In the genomic region with DNA sequence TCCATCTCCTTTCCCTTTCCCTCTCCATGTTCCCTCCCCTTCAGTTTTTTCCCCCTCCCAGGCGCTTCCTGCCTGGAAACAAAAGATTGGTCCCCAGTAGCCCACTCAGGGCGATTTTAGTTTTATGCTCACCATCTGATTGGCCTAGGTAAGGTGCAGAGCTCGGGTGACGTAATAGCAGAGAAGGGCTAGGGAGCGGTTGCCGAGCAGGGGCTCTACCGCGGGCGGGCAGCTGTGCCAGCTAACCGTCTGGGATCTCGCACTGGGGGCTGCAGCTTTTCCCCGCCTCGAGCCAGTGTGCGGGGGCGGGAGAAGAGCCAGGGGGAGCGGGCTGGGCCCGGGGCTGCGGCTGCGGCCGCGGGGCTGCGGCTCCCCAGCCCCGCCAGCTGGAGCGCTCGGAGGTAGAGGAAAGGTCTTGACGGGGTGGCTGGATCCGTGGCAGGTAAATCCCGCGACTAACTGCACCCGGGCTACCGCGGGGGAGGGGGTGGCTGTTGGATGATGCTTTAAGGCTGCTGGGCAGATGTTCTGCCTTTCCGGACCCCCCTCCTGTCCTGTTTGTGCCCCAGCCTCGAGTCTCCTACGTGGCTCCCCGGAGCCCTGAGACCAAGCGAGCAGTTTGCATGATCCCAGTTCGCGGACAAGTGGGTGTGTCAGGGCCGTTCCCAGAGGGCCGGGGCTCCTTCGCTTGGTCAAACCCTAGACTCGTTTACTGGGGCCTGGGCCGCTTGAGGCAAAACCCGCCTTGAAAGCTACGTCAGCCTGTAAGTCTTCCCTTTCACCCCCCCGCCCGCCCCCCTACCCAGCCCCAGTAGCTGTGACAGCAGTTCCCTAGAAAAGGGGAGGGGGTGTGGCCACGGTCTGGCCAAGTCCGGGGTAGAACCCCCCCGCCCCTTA, we compare ENCODE assay signal across 8 cellular contexts. TPM values are rescaled to one million over a fixed set of nuclear protein-coding genes. Genes with fewer than 3 reads are reported as not detected.
DNase-seq lines count a peak whose midpoint lies in the region; ATAC-seq, FAIRE-seq and TF ChIP-seq lines count a peak whose summit lies in the region.

A gene (plus strand): TSS at position 218 of the 897 bp plus-strand sequence. CDS start 26,913 bp downstream, outside the sequence.

- WGBS in transverse colon (ENCODE audit: low coverage in 1 of 2), 2 donors = 40% methylated on average over 38 of the region's 51 CpGs; no CpG with 5 or more reads in 1 of the 2 donors

- H3K4me1 ChIP-seq in A673 (ENCODE audit: insufficient read depth, low read length, poor library complexity, severe bottlenecking) = no peaks in the 10 kb centered on the region
- H3K4me1 ChIP-seq in mucosa of stomach (ENCODE audit: control insufficient read depth, insufficient read depth, low read length) = peaks cover 4% of the 10 kb centered on the region
- peaks cover 0 to 3% (median 0%) of the 10 kb centered on the region in 4 donors for H3K4me1 ChIP-seq in transverse colon

- FAIRE-seq in GM19239 (lab: Jason Lieb, UNC) = peak; percentile 68

- no peak for TF ChIP-seq EP300 in transverse colon (IDR thresholded peaks at IDR 0.05; ENCODE audit: low read depth)

- POLR2A ChIA-PET in A673 (lab: Charles Lee; ENCODE audit: low non-redundant PET) = no interaction called here

- TF ChIP-seq POLR2A in transverse colon (IDR thresholded peaks at IDR 0.05) = no peak

- H3K9me3 ChIP-seq in A673 (ENCODE audit: low read depth, low read length, poor library complexity, severe bottlenecking) (no peaks in the 10 kb centered on the region), mucosa of stomach (ENCODE audit: control insufficient read depth, low read length) (no peaks in the 10 kb centered on the region), transverse colon (no peaks in the 10 kb centered on the region)

- CTCF ChIA-PET in A673 (lab: Charles Lee) = interaction anchor here (0.5 kb wide), 1 partner anchor 57 kb away, joined by 6 read pairs; no protein-coding TSS in a partner anchor

- in situ Hi-C loops in transverse colon (cut with MboI; ENCODE audit: low pct_ligation_motif_present in 1 of 4, low pct_unique_long_range_greater_than_20kb in 1 of 4, low sequenced_read_pairs in 3 of 4) = no loop called here

- H3K36me3 ChIP-seq in A673 (ENCODE audit: insufficient read depth, low read length, poor library complexity, severe bottlenecking) (no peaks in the 10 kb centered on the region), mucosa of stomach (ENCODE audit: control insufficient read depth, insufficient read depth, low read length) (no peaks in the 10 kb centered on the region), transverse colon (no peaks in the 10 kb centered on the region)

- H3K27me3 ChIP-seq in A673 (replicated peaks; ENCODE audit: insufficient read depth, low read depth, low read length, poor library complexity) (peaks cover 28% of the 10 kb centered on the region), mucosa of stomach (ENCODE audit: control insufficient read depth, insufficient read depth, low read length) (no peaks in the 10 kb centered on the region), transverse colon (peaks cover 12% of the 10 kb centered on the region)

- no TSS peak for BruUV-seq in A673 (replicated peaks; lab: Mats Ljungman, UMichigan)

- DNase-seq in A673 (ENCODE audit: low spot score) (peak; percentile 50), GM19239 (ENCODE audit: insufficient read length, low spot score) (no peak), NCI-H1436 (lab: John Stamatoyannopoulos, UW) (peak; percentile 80), epithelial cell of proximal tubule (ENCODE audit: low read depth) (peak; percentile 25), transverse colon (peak; percentile 14)
- DNase-seq in activated CD4-positive, alpha-beta T cell treated with anti-CD3 and anti-CD28 coated beads, Interleukin-2, amount 50 U/mL, for 1 hour = peak; percentile 24

- peak within 1 kb of the TSS; percentile 25 for H3K9ac ChIP-seq in mucosa of stomach (ENCODE audit: low read length)

- intact Hi-C loops in A673 (cut with micrococcal nuclease; ENCODE audit: unreplicated experiment) = loop anchor here (2.0 to 10.0 kb wide), 3 partner anchors 149 to 644 kb away; no protein-coding TSS in a partner anchor
- intact Hi-C loops in transverse colon (cut with DNase I; ENCODE audit: low total_unique reads) = no loop called here

- ATAC-seq in HG02870 (IDR thresholded peaks at IDR 0.05; ENCODE audit: unreplicated experiment) = no peak

- H3K27ac ChIP-seq in A673 (ENCODE audit: low read depth, low read length, poor library complexity, severe bottlenecking) (no peak within 1 kb of the TSS), transverse colon (peak within 1 kb of the TSS in 3 of 4 donors; percentile 29 to 58 (median 30))

- TF ChIP-seq CTCF in A673 (conservative IDR thresholded peaks at IDR 0.05; ENCODE audit: low read depth, low read length) (no peak), epithelial cell of proximal tubule (conservative IDR thresholded peaks at IDR 0.05; ENCODE audit: low read depth, low read length) (no peak), transverse colon (IDR thresholded peaks at IDR 0.05) (no peak)

- H3K4me3 ChIP-seq in A673 (ENCODE audit: low read depth, low read length, poor library complexity, severe bottlenecking) (peak within 1 kb of the TSS; percentile 38), epithelial cell of proximal tubule (ENCODE audit: low read depth, low read length) (peak within 1 kb of the TSS; percentile 57), mucosa of stomach (ENCODE audit: low read length) (peak within 1 kb of the TSS; percentile 14), transverse colon (peak within 1 kb of the TSS; percentile 22 to 56 (median 38))

RNA-seq across cellular contexts. Expression of the gene that starts here (rescaled TPM):
- 0.61 TPM in 1 of 2 replicates, not detected in the other for total RNA-seq in A673 (2021)
- total RNA-seq in epithelial cell of proximal tubule = 4.3 and 4.5 TPM in 2 replicates
- total RNA-seq in transverse colon = under 1 TPM; 0.27 to 0.80 (median 0.77) TPM

Comparison
In these comparisons a context has a peak if more than half of its experiments do, and no peak if none do; other contexts are left out.
1. Peak in DNase-seq and H3K4me3 ChIP-seq in A673; RNA of the gene not detected or under 1 TPM.
2. Peak in DNase-seq, H3K4me3 ChIP-seq and H3K27ac ChIP-seq in transverse colon; RNA of the gene not detected or under 1 TPM.